ENCODE assay signal across 14 cellular contexts in genomic region chr10:15237351-15237750, GRCh38.
DNase-seq lines count a peak whose midpoint lies in the region; ATAC-seq, FAIRE-seq and TF ChIP-seq lines count a peak whose summit lies in the region.
"Had no signal": no experiment of that assay in that cellular context is flagged by ENCODE, and none has a peak within 500 bp of the region (broad histone marks: within the 10 kb centered on the region; RNA-seq: fewer than 3 reads in every experiment).

No MANE protein-coding gene starts in this region.

- no peaks in the 10 kb centered on the region for H3K27me3 ChIP-seq in endothelial cell of umbilical vein (ENCODE audit: control insufficient read depth in 2 of 2, insufficient read depth in 2 of 2, low read length in 2 of 2)
- H3K27me3 ChIP-seq: tibial artery had no signal

- no peak overlapping the region for H2AFZ ChIP-seq in endothelial cell of umbilical vein (ENCODE audit: low read depth, low read length)

- H4K20me1 ChIP-seq in endothelial cell of umbilical vein (replicated peaks; ENCODE audit: control insufficient read depth, extremely low read depth, insufficient read depth, low read length), result no peaks in the 10 kb centered on the region

- intact Hi-C loops in endothelial cell of umbilical vein (cut with micrococcal nuclease), result loop anchor here (1.0 kb wide), 1 partner anchor 9 kb away; no protein-coding TSS in a partner anchor

- no peak overlapping the region for H3K9ac ChIP-seq in endothelial cell of umbilical vein (replicated peaks; ENCODE audit: extremely low read depth, insufficient read depth, low read length)

- TF ChIP-seq CTCF in endothelial cell of umbilical vein (IDR thresholded peaks at IDR 0.05; ENCODE audit: extremely low read depth in 1 of 2, insufficient read depth in 1 of 2, low read depth in 1 of 2, low read length in 2 of 2), result no peak

- H3K79me2 ChIP-seq in endothelial cell of umbilical vein (ENCODE audit: control insufficient read depth, insufficient read depth, low read length), result no peaks in the 10 kb centered on the region

- CTCF ChIA-PET in endothelial cell of umbilical vein (lab: Charles Lee), result interaction anchor here (1.8 kb wide), 1 partner anchor 69 kb away, joined by 7 read pairs; the partner anchor contains the start of gene NMT2

- no peaks in the 10 kb centered on the region for H3K9me1 ChIP-seq in endothelial cell of umbilical vein (replicated peaks; ENCODE audit: control insufficient read depth, extremely low read depth, insufficient read depth, low read length)

- H3K4me2 ChIP-seq in endothelial cell of umbilical vein (ENCODE audit: insufficient read depth, low read length), result no peak overlapping the region

- H3K4me1 ChIP-seq in endothelial cell of umbilical vein (ENCODE audit: control insufficient read depth, extremely low read depth, insufficient read depth, low read length), result peaks cover 11% of the 10 kb centered on the region

- FAIRE-seq in endothelial cell of umbilical vein (lab: Jason Lieb, UNC), result no peak

- no TSS peak for BruUV-seq in endothelial cell of umbilical vein (replicated peaks; lab: Mats Ljungman, UMichigan)

- no peak for ATAC-seq in HG03159 (IDR thresholded peaks at IDR 0.05; ENCODE audit: unreplicated experiment)
- ATAC-seq: activated T-cell treated with anti-CD3 and anti-CD28 coated beads, Interleukin-2, amount 50 U/mL, for 72 hours; naive thymus-derived CD4-positive, alpha-beta T cell had no signal

- no peak overlapping the region for H3K4me3 ChIP-seq in endothelial cell of umbilical vein (replicated peaks in 1 of 3; ENCODE audit: insufficient read depth in 1 of 3, low read depth in 1 of 3, low read length in 3 of 3)
- H3K4me3 ChIP-seq: tibial artery had no signal

- no peak for TF ChIP-seq POLR2A in endothelial cell of umbilical vein (IDR thresholded peaks at IDR 0.05; ENCODE audit: low read depth, low read length)

- H3K27ac ChIP-seq in endothelial cell of umbilical vein (ENCODE audit: insufficient read depth, low read depth, low read length), result no peak overlapping the region
- H3K27ac ChIP-seq: epithelial cell of prostate had no signal

- POLR2A ChIA-PET in endothelial cell of umbilical vein (lab: Charles Lee), result no interaction called here

- no peaks in the 10 kb centered on the region for H3K9me3 ChIP-seq in endothelial cell of umbilical vein (replicated peaks; ENCODE audit: control insufficient read depth, insufficient read depth, low read length)
- H3K9me3 ChIP-seq: tibial artery had no signal

- DNase-seq in AG08396 (ENCODE audit: low spot score), result peak; percentile 58
- DNase-seq in LHCN-M2 (ENCODE audit: low read depth), result peak; percentile 54
- DNase-seq in endothelial cell of umbilical vein (ENCODE audit: low read depth, low spot score), result peak; percentile 42
- peak; percentile 62 to 74 for DNase-seq in lung microvascular endothelial cell (ENCODE audit: low read depth in 2 of 2)
- no peak for DNase-seq in SIG-M5 (lab: John Stamatoyannopoulos, UW)
- DNase-seq in GM19240 (ENCODE audit: insufficient read length, low spot score), result no peak
- no peak for DNase-seq in NCI-H1105 (lab: John Stamatoyannopoulos, UW)
- DNase-seq: activated T-cell treated with anti-CD3 and anti-CD28 coated beads, Interleukin-2, amount 50 U/mL, for 72 hours; naive thymus-derived CD4-positive, alpha-beta T cell; NCI-H2227 treated with DMSO at 0.1 percent for 48 hours; stimulated activated CD4-positive, alpha-beta T cell treated with anti-CD3 and anti-CD28 coated beads, Interleukin-4, amount 100 ng/mL, for 1 hour had no signal

- H3K36me3 ChIP-seq in endothelial cell of umbilical vein (ENCODE audit: control insufficient read depth in 2 of 2, extremely low read depth in 1 of 2, insufficient read depth in 2 of 2, low read length in 2 of 2), result no peaks in the 10 kb centered on the region
- H3K36me3 ChIP-seq: tibial artery had no signal

- dilution Hi-C loops in endothelial cell of umbilical vein (cut with MboI; ENCODE audit: extremely low pct_ligation_motif_present, low sequenced_read_pairs), result no loop called here

TF ChIP-seq in endothelial cell of umbilical vein, 7 proteins besides CTCF, POLR2A, EP300 and RAD21:
- TF ChIP-seq FOS (IDR thresholded peaks at IDR 0.05; ENCODE audit: borderline replicate concordance, insufficient read depth, low read length), result no peak
- TF ChIP-seq MAX (IDR thresholded peaks at IDR 0.05; ENCODE audit: insufficient read depth, insufficient read length), result no peak
- TF ChIP-seq JUN (IDR thresholded peaks at IDR 0.05; ENCODE audit: borderline replicate concordance, insufficient read depth, insufficient read length, low read depth), result no peak
- TF ChIP-seq GATA2 (IDR thresholded peaks at IDR 0.05; ENCODE audit: insufficient read depth, insufficient read length, low read depth, low read length), result no peak

Comparison
In these comparisons a context has a peak if more than half of its experiments do, and no peak if none do; other contexts are left out.
1. DNase-seq: peak in AG08396 (single experiment), LHCN-M2 (single experiment), endothelial cell of umbilical vein (single experiment) and lung microvascular endothelial cell (2 of 2); none in SIG-M5 (single experiment), GM19240 (single experiment) and NCI-H1105 (single experiment).